In the genomic region with DNA sequence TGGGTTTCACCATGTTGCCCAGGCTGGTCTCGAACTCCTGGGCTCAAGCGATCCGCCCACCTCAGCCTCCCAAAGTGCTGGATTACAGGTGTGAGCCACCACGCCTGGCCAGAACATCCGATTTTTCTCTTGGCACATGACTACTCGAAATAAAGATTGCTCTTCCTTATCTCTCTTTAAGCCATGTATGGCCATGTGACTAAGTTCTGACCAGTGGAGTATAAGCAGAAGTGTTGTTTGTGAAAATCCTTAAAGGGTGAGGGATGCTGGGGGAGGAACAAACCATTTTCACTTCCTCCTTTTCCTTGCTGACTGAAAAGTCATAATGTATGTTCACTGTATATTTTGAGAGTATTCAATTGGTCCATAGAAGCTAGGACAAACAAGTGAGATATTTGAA, we compare ENCODE assay signal across 20 cellular contexts. TPM values are rescaled to one million over a fixed set of nuclear protein-coding genes. Genes with fewer than 3 reads are reported as not detected.
DNase-seq lines count a peak whose midpoint lies in the region; ATAC-seq and TF ChIP-seq lines count a peak whose summit lies in the region.
"Had no signal": no experiment of that assay in that cellular context is flagged by ENCODE, and none has a peak within 500 bp of the region (broad histone marks: within the 10 kb centered on the region; RNA-seq: fewer than 3 reads in every experiment).

No MANE protein-coding gene starts in this region.

- peaks cover 0 to 3% (median 0%) of the 10 kb centered on the region in 3 donors for H3K27me3 Mint-ChIP-seq in CD14-positive monocyte (ENCODE audit: low read depth in 3 of 3)
- H3K27me3 Mint-ChIP-seq in dendritic cell treated with granulocyte-macrophage colony-stimulating factor and Interleukin-4, amounts not matched to agents 40 ng/mL and 50 ng/mL, for 4 days = no peaks in the 10 kb centered on the region
- H3K27me3 Mint-ChIP-seq: central memory CD8-positive, alpha-beta T cell had no signal

- peak; percentile 48 for ATAC-seq in HG02870 (IDR thresholded peaks at IDR 0.05; ENCODE audit: unreplicated experiment)
- ATAC-seq in HG03196 (IDR thresholded peaks at IDR 0.05; ENCODE audit: unreplicated experiment) = no peak
- ATAC-seq in GM21390 (IDR thresholded peaks at IDR 0.05; ENCODE audit: unreplicated experiment) = no peak
- ATAC-seq: activated T-cell treated with anti-CD3 and anti-CD28 coated beads, Interleukin-2, amount 50 U/mL, for 72 hours; gastroesophageal sphincter; HepG2 had no signal

- H3K9me3 Mint-ChIP-seq in CD14-positive monocyte = peaks cover 8 to 20% (median 11%) of the 10 kb centered on the region in 7 donors
- H3K9me3 Mint-ChIP-seq in dendritic cell treated with granulocyte-macrophage colony-stimulating factor and Interleukin-4, amounts not matched to agents 40 ng/mL and 50 ng/mL, for 4 days = peaks cover 25% of the 10 kb centered on the region
- H3K9me3 Mint-ChIP-seq: central memory CD8-positive, alpha-beta T cell; immature natural killer cell had no signal

- peak; percentile 55 for DNase-seq in CD14-positive monocyte (ENCODE audit: low spot score)
- peak; percentile 87 for DNase-seq in NOMO-1 treated with dmso at 0.1 percent for 144 hours (lab: John Stamatoyannopoulos, UW; ENCODE audit: unreplicated experiment)
- no peak for DNase-seq in D341Med (ENCODE audit: low spot score)
- no peak for DNase-seq in GM19238 (ENCODE audit: insufficient read length, low spot score)
- DNase-seq: activated T-cell treated with anti-CD3 and anti-CD28 coated beads, Interleukin-2, amount 50 U/mL, for 72 hours; Calu3; immature natural killer cell; NCI-H146; NCI-H446 treated with DMSO at 0.1 percent for 48 hours; nucleus accumbens; sigmoid colon; stimulated activated CD4-positive, alpha-beta T cell treated with anti-CD3 and anti-CD28 coated beads, Interleukin-2, amount 100 ng/mL, for 48 hours; uterus had no signal

- no peak overlapping the region for H3K4me3 Mint-ChIP-seq in CD14-positive monocyte
- H3K4me3 Mint-ChIP-seq in dendritic cell treated with granulocyte-macrophage colony-stimulating factor and Interleukin-4, amounts not matched to agents 40 ng/mL and 50 ng/mL, for 4 days = no peak overlapping the region
- H3K4me3 Mint-ChIP-seq: activated T-cell treated with anti-CD3 and anti-CD28 coated beads, Interleukin-2, amount 50 U/mL, for 72 hours; central memory CD8-positive, alpha-beta T cell; immature natural killer cell had no signal

- intact Hi-C loops in CD14-positive monocyte (cut with micrococcal nuclease) = no loop called here
- intact Hi-C loops in dendritic cell treated with granulocyte-macrophage colony-stimulating factor and Interleukin-4, amounts not matched to agents 40 ng/mL and 50 ng/mL, for 4 days (cut with micrococcal nuclease) = loop anchor here (5.0 kb wide), 1 partner anchor 58 kb away; no protein-coding TSS in a partner anchor

- H3K4me1 Mint-ChIP-seq in CD14-positive monocyte = peaks cover 16% of the 10 kb centered on the region
- H3K4me1 Mint-ChIP-seq in dendritic cell treated with granulocyte-macrophage colony-stimulating factor and Interleukin-4, amounts not matched to agents 40 ng/mL and 50 ng/mL, for 4 days (ENCODE audit: low read depth) = peaks cover 21% of the 10 kb centered on the region
- H3K4me1 Mint-ChIP-seq: central memory CD8-positive, alpha-beta T cell; immature natural killer cell had no signal

- H3K36me3 Mint-ChIP-seq in CD14-positive monocyte = peaks cover 2 to 7% of the 10 kb centered on the region in 2 donors
- H3K36me3 Mint-ChIP-seq in dendritic cell treated with granulocyte-macrophage colony-stimulating factor and Interleukin-4, amounts not matched to agents 40 ng/mL and 50 ng/mL, for 4 days (ENCODE audit: low read depth) = peaks cover 20% of the 10 kb centered on the region
- H3K36me3 Mint-ChIP-seq: immature natural killer cell had no signal

- H3K27ac Mint-ChIP-seq in CD14-positive monocyte = peak overlapping the region; percentile 60 to 87 (median 75)
- peak overlapping the region; percentile 91 for H3K27ac Mint-ChIP-seq in dendritic cell treated with granulocyte-macrophage colony-stimulating factor and Interleukin-4, amounts not matched to agents 40 ng/mL and 50 ng/mL, for 4 days
- H3K27ac Mint-ChIP-seq: activated T-cell treated with anti-CD3 and anti-CD28 coated beads, Interleukin-2, amount 50 U/mL, for 72 hours; immature natural killer cell had no signal

- no peak for TF ChIP-seq CTCF in CD14-positive monocyte (IDR thresholded peaks at IDR 0.05)

RNA-seq across cellular contexts. Expression of a gene that starts 50.7 kb away (rescaled TPM):
- 10 to 100 TPM; 19.2 to 51.7 TPM for polyA plus RNA-seq in CD14-positive monocyte

Comparison
In these comparisons a context has a peak if more than half of its experiments do, and no peak if none do; other contexts are left out.
1. DNase-seq: peak in CD14-positive monocyte (single experiment) and NOMO-1 treated with dmso at 0.1 percent for 144 hours (single experiment); none in D341Med (single experiment) and GM19238 (single experiment).